Comparison of ENCODE assay signal across 14 cellular contexts in the genomic region with DNA sequence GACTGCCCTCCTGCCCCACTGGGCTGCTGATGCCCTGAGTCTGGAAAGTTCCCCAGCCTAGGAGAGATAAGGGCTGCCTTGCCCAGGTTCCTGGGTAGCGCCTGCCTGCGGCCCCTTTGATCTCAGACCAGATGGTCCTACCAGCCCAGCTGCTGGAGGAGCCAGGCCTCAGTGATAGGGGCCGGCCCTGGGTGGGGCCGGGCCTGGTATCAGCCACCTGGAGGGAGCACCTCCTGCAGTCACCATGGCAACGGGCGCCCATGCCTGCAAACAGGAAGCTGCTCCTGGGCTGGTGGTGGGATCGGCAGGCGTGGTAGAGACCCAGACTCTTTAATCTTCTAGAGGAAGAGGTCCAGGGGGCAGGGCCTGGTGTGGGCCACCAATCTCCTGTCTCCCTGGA.
DNase-seq lines count a peak whose midpoint lies in the region; ATAC-seq, FAIRE-seq and TF ChIP-seq lines count a peak whose summit lies in the region.
"Had no signal": no experiment of that assay in that cellular context is flagged by ENCODE, and none has a peak within 500 bp of the region (broad histone marks: within the 10 kb centered on the region; RNA-seq: fewer than 3 reads in every experiment).

No MANE protein-coding gene starts in this region.

- CTCF ChIA-PET in naive thymus-derived CD4-positive, alpha-beta T cell (lab: Charles Lee), result interaction anchor here (0.6 kb wide), 1 partner anchor 51 kb away, joined by 3 read pairs; no protein-coding TSS in a partner anchor

- H4K20me1 ChIP-seq in neural progenitor cell (ENCODE audit: low read depth), result peaks cover 68% of the 10 kb centered on the region

- DNase-seq in NCI-H2081 (lab: John Stamatoyannopoulos, UW) (peak; percentile 29 to 58), NCI-H2081 treated with DMSO at 0.1 percent for 48 hours (lab: John Stamatoyannopoulos, UW) (no peak), NCI-H146 treated with DMSO at 0.1 percent for 48 hours (lab: John Stamatoyannopoulos, UW; ENCODE audit: unreplicated experiment) (peak; percentile 63), neural progenitor cell (ENCODE audit: low spot score) (peak; percentile 41), anterior cingulate cortex (lab: John Stamatoyannopoulos, UW) (no peak), D721Med (ENCODE audit: insufficient read length, low spot score) (no peak)
- DNase-seq in naive thymus-derived CD4-positive, alpha-beta T cell, result no peak
- DNase-seq: activated naive CD4-positive, alpha-beta T cell treated with anti-CD3 and anti-CD28 coated beads for 36 hours; brain microvascular endothelial cell; ovary; stimulated activated CD4-positive, alpha-beta T cell treated with anti-CD3 and anti-CD28 coated beads, Interleukin-12 subunit alpha, Interleukin-12 subunit beta, amount 100 ng/mL, for 4 hours had no signal

- no peak for TF ChIP-seq CTCF in neural progenitor cell (IDR thresholded peaks at IDR 0.05)
- no peak for TF ChIP-seq CTCF in D721Med (IDR thresholded peaks at IDR 0.05; ENCODE audit: insufficient read depth, missing control alignments)

- peak overlapping the region; percentile 46 for H3K4me3 Mint-ChIP-seq in neural progenitor cell
- H3K4me3 Mint-ChIP-seq in naive thymus-derived CD4-positive, alpha-beta T cell, result no peak overlapping the region
- H3K4me3 Mint-ChIP-seq: activated naive CD4-positive, alpha-beta T cell treated with anti-CD3 and anti-CD28 coated beads for 36 hours; mesothelial cell of epicardium had no signal

- no peak overlapping the region for H3K27ac ChIP-seq in neural progenitor cell
- H3K27ac ChIP-seq in naive thymus-derived CD4-positive, alpha-beta T cell (ENCODE audit: low read depth, low read length), result no peak overlapping the region
- H3K27ac ChIP-seq: brain microvascular endothelial cell, ovary had no signal

- H3F3A ChIP-seq in neural progenitor cell (ENCODE audit: low read depth), result peaks cover 7% of the 10 kb centered on the region

- no peak for FAIRE-seq in D721Med (lab: Jason Lieb, UNC)
- FAIRE-seq: GM12878 had no signal

- peaks cover 2% of the 10 kb centered on the region for H3K36me3 Mint-ChIP-seq in neural progenitor cell
- H3K36me3 Mint-ChIP-seq in naive thymus-derived CD4-positive, alpha-beta T cell, result no peaks in the 10 kb centered on the region
- H3K36me3 Mint-ChIP-seq: mesothelial cell of epicardium had no signal

- H3K27me3 ChIP-seq in neural progenitor cell, result peaks cover 97% of the 10 kb centered on the region
- H3K27me3 ChIP-seq in naive thymus-derived CD4-positive, alpha-beta T cell (ENCODE audit: control insufficient read depth in 2 of 2, insufficient read depth in 2 of 2, low read length in 2 of 2), result no peaks in the 10 kb centered on the region
- H3K27me3 ChIP-seq: brain microvascular endothelial cell, ovary had no signal

- peaks cover 76% of the 10 kb centered on the region for H3K4me1 Mint-ChIP-seq in neural progenitor cell
- peaks cover 0 to 8% (median 0%) of the 10 kb centered on the region in 7 donors for H3K4me1 Mint-ChIP-seq in naive thymus-derived CD4-positive, alpha-beta T cell

- peaks cover 51% of the 10 kb centered on the region for H3K27me3 Mint-ChIP-seq in neural progenitor cell (ENCODE audit: insufficient read depth, low read depth)
- H3K27me3 Mint-ChIP-seq in naive thymus-derived CD4-positive, alpha-beta T cell, result peaks cover 0 to 17% (median 3%) of the 10 kb centered on the region in 5 donors

- no peak overlapping the region for H3K9ac ChIP-seq in neural progenitor cell

- intact Hi-C loops in naive thymus-derived CD4-positive, alpha-beta T cell (cut with micrococcal nuclease), result no loop called here

- peak overlapping the region; percentile 14 for H3K27ac Mint-ChIP-seq in neural progenitor cell
- H3K27ac Mint-ChIP-seq in naive thymus-derived CD4-positive, alpha-beta T cell, result no peak overlapping the region
- H3K27ac Mint-ChIP-seq: activated naive CD4-positive, alpha-beta T cell treated with anti-CD3 and anti-CD28 coated beads for 36 hours; mesothelial cell of epicardium had no signal

- peaks cover 12% of the 10 kb centered on the region for H3K4me1 ChIP-seq in neural progenitor cell
- no peaks in the 10 kb centered on the region for H3K4me1 ChIP-seq in naive thymus-derived CD4-positive, alpha-beta T cell (ENCODE audit: control insufficient read depth in 2 of 2, insufficient read depth in 2 of 2, low read length in 2 of 2)

- H3K4me2 ChIP-seq in neural progenitor cell, result no peak overlapping the region

- H3K9me3 Mint-ChIP-seq in neural progenitor cell, result no peaks in the 10 kb centered on the region
- no peaks in the 10 kb centered on the region for H3K9me3 Mint-ChIP-seq in naive thymus-derived CD4-positive, alpha-beta T cell
- H3K9me3 Mint-ChIP-seq: activated naive CD4-positive, alpha-beta T cell treated with anti-CD3 and anti-CD28 coated beads for 36 hours; mesothelial cell of epicardium had no signal

- H2AFZ ChIP-seq in neural progenitor cell (replicated peaks), result no peak overlapping the region

- no peak overlapping the region for H3K4me3 ChIP-seq in neural progenitor cell
- H3K4me3 ChIP-seq in naive thymus-derived CD4-positive, alpha-beta T cell (ENCODE audit: low read length), result no peak overlapping the region
- H3K4me3 ChIP-seq: GM12878, ovary had no signal

- POLR2A ChIA-PET in naive thymus-derived CD4-positive, alpha-beta T cell (lab: Charles Lee), result no interaction called here

- no peaks in the 10 kb centered on the region for H3K79me2 ChIP-seq in neural progenitor cell (ENCODE audit: low read depth)

- ATAC-seq in SK-N-SH treated with all-trans-retinoic acid at 6 μM for 48 hours, result no peak
- no peak for ATAC-seq in naive thymus-derived CD4-positive, alpha-beta T cell
- ATAC-seq: GM12878 had no signal

- H3K36me3 ChIP-seq in neural progenitor cell, result no peaks in the 10 kb centered on the region
- H3K36me3 ChIP-seq in naive thymus-derived CD4-positive, alpha-beta T cell (ENCODE audit: control insufficient read depth in 2 of 3, insufficient read depth in 3 of 3, low read length in 3 of 3), result no peaks in the 10 kb centered on the region
- H3K36me3 ChIP-seq: brain microvascular endothelial cell, ovary had no signal

- no peaks in the 10 kb centered on the region for H3K9me3 ChIP-seq in neural progenitor cell (ENCODE audit: low read depth)
- no peaks in the 10 kb centered on the region for H3K9me3 ChIP-seq in naive thymus-derived CD4-positive, alpha-beta T cell (ENCODE audit: control insufficient read depth in 2 of 3, low read length in 3 of 3)
- H3K9me3 ChIP-seq: ovary had no signal

TF ChIP-seq in SK-N-SH treated with all-trans-retinoic acid at 6 μM for 48 hours, 23 proteins besides CTCF, POLR2A, EP300 and RAD21:
- TF ChIP-seq TCF4 (CRISPR knock-in tag; IDR thresholded peaks at IDR 0.05; ENCODE audit: borderline replicate concordance) (peak; percentile 25; the same call in 1 of the 2 replicates), SNAI2 (CRISPR knock-in tag; IDR thresholded peaks at IDR 0.05) (no peak), ZFP30 (CRISPR knock-in tag; IDR thresholded peaks at IDR 0.05) (no peak), PPARA (CRISPR knock-in tag; IDR thresholded peaks at IDR 0.05; ENCODE audit: borderline replicate concordance) (no peak), CSDC2 (CRISPR knock-in tag; IDR thresholded peaks at IDR 0.05) (no peak), TSHZ2 (CRISPR knock-in tag; IDR thresholded peaks at IDR 0.05) (no peak), CREB5 (CRISPR knock-in tag; IDR thresholded peaks at IDR 0.05; ENCODE audit: low read depth) (no peak)

Comparison
In these comparisons a context has a peak if more than half of its experiments do, and no peak if none do; other contexts are left out.
1. DNase-seq: peak in NCI-H2081 (2 of 2), NCI-H146 treated with DMSO at 0.1 percent for 48 hours (single experiment) and neural progenitor cell (single experiment); none in NCI-H2081 treated with DMSO at 0.1 percent for 48 hours (single experiment), anterior cingulate cortex (0 of 58), naive thymus-derived CD4-positive, alpha-beta T cell (0 of 9) and D721Med (single experiment).